In the genomic region with DNA sequence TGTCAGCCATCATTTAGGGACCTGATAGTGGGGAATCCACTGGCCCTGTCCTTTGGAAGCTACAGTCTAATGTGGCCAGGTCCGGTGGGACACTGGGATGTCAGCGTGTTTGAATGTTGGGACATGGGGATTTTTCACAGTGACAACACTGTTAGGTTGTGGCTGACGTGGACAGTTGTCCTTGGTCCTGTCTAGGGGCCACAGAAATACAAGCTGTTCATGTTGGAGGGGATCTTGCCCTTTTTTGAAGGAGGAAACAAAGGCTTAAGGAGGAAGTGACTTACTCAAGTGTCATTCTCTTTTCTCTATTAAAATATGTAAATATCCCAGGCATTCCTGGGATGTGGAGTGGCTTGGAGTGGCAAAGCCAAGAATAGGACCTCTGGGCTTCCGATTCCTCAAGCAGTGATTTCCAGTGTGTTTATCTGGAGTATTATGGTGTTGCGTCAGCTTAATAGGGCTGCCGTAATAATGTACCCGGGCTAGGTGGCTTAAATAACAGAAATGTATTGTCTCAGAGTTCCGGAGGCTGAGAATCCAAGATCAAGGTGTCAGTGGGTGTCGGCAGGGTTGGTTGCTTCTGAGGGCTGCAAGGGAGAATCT, we compare ENCODE assay signal across 1 cellular context.
TF ChIP-seq lines count a peak whose summit lies in the region.

No MANE protein-coding gene starts in this region.

TF ChIP-seq in GM23338, 12 proteins besides CTCF, POLR2A, EP300 and RAD21 (continued from another document):
- no peak for TF ChIP-seq NANOG (IDR thresholded peaks at IDR 0.05; ENCODE audit: borderline replicate concordance)
- TF ChIP-seq STAT1 (IDR thresholded peaks at IDR 0.05; ENCODE audit: unreplicated experiment), result no peak
